ENCODE assay signal across 27 cellular contexts in the genomic region with DNA sequence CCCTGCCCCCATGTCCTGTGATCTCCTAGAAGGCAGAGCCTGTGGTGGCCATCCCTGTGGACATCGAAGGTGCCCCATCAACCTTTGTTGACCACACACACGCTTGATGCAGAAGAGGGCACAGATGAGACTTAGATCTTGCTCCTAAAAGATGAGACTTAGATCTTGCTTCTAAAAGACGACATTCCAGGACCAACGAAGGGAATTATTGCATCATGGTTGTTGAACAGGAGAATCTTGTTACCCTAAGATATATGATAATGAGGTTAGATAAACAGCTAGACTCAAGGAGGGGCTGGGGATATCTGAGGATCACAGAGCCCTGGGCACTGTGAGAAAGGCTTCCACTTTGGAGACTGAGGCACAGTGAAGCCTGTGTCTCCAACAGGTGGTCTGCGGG.
"Had no signal": no experiment of that assay in that cellular context is flagged by ENCODE, and none has a peak within 500 bp of the region (broad histone marks: within the 10 kb centered on the region; RNA-seq: fewer than 3 reads in every experiment).

No MANE protein-coding gene starts in this region.

- H3K4me3 ChIP-seq: stomach, suprapubic skin, testis, thoracic aorta, thyroid gland, tibial artery, tibial nerve, transverse colon, upper lobe of left lung, upper lobe of right lung, uterus, vagina had no signal

- H3K27me3 ChIP-seq: stomach, suprapubic skin, testis, thyroid gland, tibial artery, tibial nerve, transverse colon, upper lobe of left lung, upper lobe of right lung, uterus, vagina had no signal

- H3K4me1 ChIP-seq: stomach, suprapubic skin, tibial nerve, transverse colon, upper lobe of left lung, upper lobe of right lung, uterus, vagina had no signal

- DNase-seq: stimulated activated CD4-positive, alpha-beta T cell treated with anti-CD3 and anti-CD28 coated beads, Interleukin-2, amount 100 ng/mL, for 48 hours; stimulated activated CD4-positive, alpha-beta T cell treated with anti-CD3 and anti-CD28 coated beads, Interleukin-4, amount 100 ng/mL, for 1 hour; stimulated activated CD4-positive, alpha-beta T cell treated with anti-CD3 and anti-CD28 coated beads, Interleukin-4, amount 100 ng/mL, for 24 hours; stimulated activated CD4-positive, alpha-beta T cell treated with anti-CD3 and anti-CD28 coated beads, Interleukin-4, amount 100 ng/mL, for 4 hours; stimulated activated CD8-positive, alpha-beta memory T cell treated with anti-CD3 and anti-CD28 coated beads, Interleukin-4, amount 100 ng/mL, for 48 hours; stimulated activated naive B cell treated with anti-CD40 and anti-IgM and Interleukin-4, amounts not matched to agents 10 μg/mL and 1 μg/mL and 100 μg/mL, for 72 hours; stimulated activated naive CD4-positive, alpha-beta T cell; stimulated activated naive CD4-positive, alpha-beta T cell treated with Interleukin-2 at 50 U/mL for 16 hours; stimulated activated naive CD8-positive, alpha-beta T cell treated with anti-CD3 and anti-CD28 coated beads, Interleukin-15, amount 100 ng/mL, for 72 hours; stimulated activated naive CD8-positive, alpha-beta T cell treated with anti-CD3 and anti-CD28 coated beads, Interleukin-15, Interleukin-2, amounts not matched to agents 100 U/mL and 50 U/mL, for 24 hours; stomach; substantia nigra; testis; thyroid gland; tibial artery; transverse colon; trophoblast cell; upper lobe of left lung; upper lobe of right lung; uterus had no signal

- ATAC-seq: stimulated activated effector memory CD8-positive, alpha-beta T cell treated with anti-CD3 and anti-CD28 coated beads, Interleukin-12 subunit alpha, Interleukin-12 subunit beta, amount 100 ng/mL, for 72 hours; stimulated activated memory B cell treated with anti-CD40 and anti-IgM and Interleukin-4, amounts not matched to agents 10 μg/mL and 1 μg/mL and 100 μg/mL, for 72 hours; stimulated activated naive B cell treated with anti-CD40 and anti-IgM and Interleukin-4, amounts not matched to agents 10 μg/mL and 1 μg/mL and 100 μg/mL, for 72 hours; stimulated activated naive CD8-positive, alpha-beta T cell treated with anti-CD3 and anti-CD28 coated beads, Interleukin-15, amount 100 ng/mL, for 72 hours; stimulated activated naive CD8-positive, alpha-beta T cell treated with anti-CD3 and anti-CD28 coated beads, Interleukin-15, Interleukin-2, amounts not matched to agents 100 U/mL and 50 U/mL, for 24 hours; upper lobe of right lung had no signal

- H3K9me3 ChIP-seq: stomach, suprapubic skin, testis, thoracic aorta, thyroid gland, tibial artery, tibial nerve, transverse colon, upper lobe of left lung, upper lobe of right lung, uterus, vagina had no signal

- H3K27ac ChIP-seq: stomach, suprapubic skin, testis, thoracic aorta, thyroid gland, tibial artery, tibial nerve, transverse colon, upper lobe of left lung, upper lobe of right lung, uterus, vagina had no signal

- H3K36me3 ChIP-seq: stomach, suprapubic skin, thoracic aorta, thyroid gland, tibial artery, tibial nerve, transverse colon, upper lobe of left lung, upper lobe of right lung, uterus, vagina had no signal

- FAIRE-seq: urothelium cell line had no signal
